ENCODE assay signal across 9 cellular contexts in the genomic region with DNA sequence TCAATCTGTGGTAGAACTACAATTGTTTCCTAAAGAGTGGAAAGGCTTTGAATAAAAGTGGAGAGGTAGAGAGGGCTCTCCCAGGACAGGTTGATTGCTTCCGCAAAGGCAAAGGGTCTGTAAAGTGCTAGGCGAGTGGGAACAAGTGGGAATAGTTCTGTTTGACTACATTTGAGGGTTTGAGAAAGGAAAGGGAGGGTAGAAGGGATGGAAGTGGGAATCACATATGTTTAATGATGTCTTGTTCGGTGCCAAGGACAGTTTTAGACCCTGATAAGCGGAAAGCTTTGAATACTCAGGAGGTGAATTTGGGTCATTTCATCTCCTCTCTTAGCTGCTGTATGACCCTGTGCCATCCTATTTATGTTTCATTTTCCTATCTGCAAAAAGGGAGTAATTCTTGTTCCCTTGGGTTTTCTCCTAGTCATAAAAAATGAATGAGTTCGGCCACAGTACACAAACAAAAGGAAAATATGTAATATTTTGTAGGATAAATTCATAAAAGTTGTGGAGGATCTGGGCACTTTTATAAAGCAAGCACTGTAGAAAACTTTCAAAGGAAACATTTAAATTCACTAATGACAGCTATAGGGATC. TPM values are rescaled to one million over a fixed set of nuclear protein-coding genes. Genes with fewer than 3 reads are reported as not detected.
DNase-seq lines count a peak whose midpoint lies in the region; ATAC-seq and TF ChIP-seq lines count a peak whose summit lies in the region.
"Had no signal": no experiment of that assay in that cellular context is flagged by ENCODE, and none has a peak within 500 bp of the region (broad histone marks: within the 10 kb centered on the region; RNA-seq: fewer than 3 reads in every experiment).

No MANE protein-coding gene starts in this region.

- H2AFZ ChIP-seq in IMR-90 (replicated peaks; ENCODE audit: low read length, poor library complexity): no peak overlapping the region

- H4K5ac ChIP-seq in IMR-90 (ENCODE audit: low read depth, low read length): peak overlapping the region; percentile 65

- peaks cover 40% of the 10 kb centered on the region for H3K4me1 Mint-ChIP-seq in nephron progenitor cell

- H3K18ac ChIP-seq in IMR-90 (ENCODE audit: low read depth, low read length): peak overlapping the region; percentile 17; the same call in 1 of the 2 replicates

- peaks cover 0 to 16% (median 6%) of the 10 kb centered on the region in 11 experiments; a peak in 10 of 22 replicates for H3K27me3 ChIP-seq in BLaER1 treated with 17β-estradiol and CSF1 and Interleukin-3, amounts not matched to agents 10 nM and 100 nM
- no peaks in the 10 kb centered on the region for H3K27me3 ChIP-seq in IMR-90 (ENCODE audit: control insufficient read depth, insufficient read depth, low read length)

- H3K9me1 ChIP-seq in IMR-90 (ENCODE audit: insufficient read depth, low read length): no peaks in the 10 kb centered on the region; the same call in 1 of the 2 replicates

- peaks cover 14% of the 10 kb centered on the region for H3K27me3 Mint-ChIP-seq in nephron progenitor cell (ENCODE audit: low read depth, poor library complexity)

- H3K9ac ChIP-seq in BLaER1 treated with 17β-estradiol and CSF1 and Interleukin-3, amounts not matched to agents 10 nM and 100 nM: peak overlapping the region in 10 of 11 experiments; percentile 86 to 95 (median 90); a peak in 13 of 22 replicates
- H3K9ac ChIP-seq in IMR-90 (ENCODE audit: low read depth, low read length): no peak overlapping the region

- H3K4ac ChIP-seq in IMR-90 (ENCODE audit: low read depth, low read length): peak overlapping the region; percentile 70; the same call in 1 of the 2 replicates

- peak overlapping the region in 9 of 11 experiments; percentile 85 to 95 (median 92); a peak in 16 of 22 replicates for H3K27ac ChIP-seq in BLaER1 treated with 17β-estradiol and CSF1 and Interleukin-3, amounts not matched to agents 10 nM and 100 nM
- peak overlapping the region; percentile 51; the same call in 1 of the 2 replicates for H3K27ac ChIP-seq in IMR-90 (ENCODE audit: insufficient read depth, low read length)
- peak overlapping the region; percentile 81 for H3K27ac ChIP-seq in caudate nucleus (ENCODE audit: low read depth, low read length)

- peaks cover 5 to 31% (median 21%) of the 10 kb centered on the region in 11 experiments; a peak in 21 of 22 replicates for H3K36me3 ChIP-seq in BLaER1 treated with 17β-estradiol and CSF1 and Interleukin-3, amounts not matched to agents 10 nM and 100 nM
- peaks cover 18% of the 10 kb centered on the region; the same call in 1 of the 2 replicates for H3K36me3 ChIP-seq in IMR-90 (ENCODE audit: control insufficient read depth, insufficient read depth, low read length)

- H2BK20ac ChIP-seq in IMR-90 (ENCODE audit: low read depth, low read length): peak overlapping the region; percentile 7

- H3K56ac ChIP-seq in IMR-90 (ENCODE audit: extremely low read depth, insufficient read depth, low read length): no peak overlapping the region

- BruUV-seq in IMR-90 (replicated peaks; lab: Mats Ljungman, UMichigan): no TSS peak

- peaks cover 11 to 37% (median 23%) of the 10 kb centered on the region in 10 experiments for H3K4me1 ChIP-seq in BLaER1 treated with 17β-estradiol and CSF1 and Interleukin-3, amounts not matched to agents 10 nM and 100 nM
- H3K4me1 ChIP-seq in IMR-90 (ENCODE audit: control insufficient read depth, insufficient read depth, low read length): peaks cover 5% of the 10 kb centered on the region

- peak overlapping the region; percentile 61 for H2BK120ac ChIP-seq in IMR-90 (ENCODE audit: low read depth, low read length)

- peak overlapping the region; percentile 10 for H2BK15ac ChIP-seq in IMR-90 (ENCODE audit: low read depth, low read length)

- H3K23ac ChIP-seq in IMR-90 (ENCODE audit: low read depth, low read length): peak overlapping the region; percentile 41; the same call in 1 of the 2 replicates

- H2AK9ac ChIP-seq in IMR-90 (replicated peaks; ENCODE audit: low read depth, low read length, poor library complexity): no peak overlapping the region

- TF ChIP-seq POLR2A in IMR-90 (IDR thresholded peaks at IDR 0.05; ENCODE audit: low read depth, low read length): no peak

- in situ Hi-C loops in IMR-90 (cut with MboI; ENCODE audit: low sequenced_read_pairs) (no loop called here), KBM-7 (cut with MboI; ENCODE audit: low pct_unique_long_range_greater_than_20kb, low sequenced_read_pairs) (no loop called here)

- DNase-seq in IMR-90 (no peak), caudate nucleus (lab: John Stamatoyannopoulos, UW) (no peak), nephron progenitor cell (no peak), DMS114 treated with DMSO at 0.1 percent for 48 hours (lab: John Stamatoyannopoulos, UW; ENCODE audit: unreplicated experiment) (no peak), KBM-7 (no peak)
- DNase-seq in stimulated activated CD4-positive, alpha-beta T cell treated with anti-CD3 and anti-CD28 coated beads, Interleukin-12 subunit alpha, Interleukin-12 subunit beta, amount 100 ng/mL, for 4 hours: no peak
- DNase-seq: GDM1 had no signal

- H3K4me2 ChIP-seq in BLaER1 treated with 17β-estradiol and CSF1 and Interleukin-3, amounts not matched to agents 10 nM and 100 nM: peak overlapping the region; percentile 88 to 96 (median 91); a peak in 21 of 22 replicates
- H3K4me2 ChIP-seq in IMR-90 (ENCODE audit: low read depth, low read length): no peak overlapping the region; the same call in 1 of the 2 replicates

- H3K9me3 ChIP-seq in BLaER1 treated with 17β-estradiol and CSF1 and Interleukin-3, amounts not matched to agents 10 nM and 100 nM (replicated peaks in 1 of 11): peaks cover 0 to 11% (median 0%) of the 10 kb centered on the region in 11 experiments; a peak in 3 of 22 replicates
- H3K9me3 ChIP-seq in IMR-90 (ENCODE audit: control insufficient read depth, insufficient read depth, low read length): no peaks in the 10 kb centered on the region

- H3K79me1 ChIP-seq in IMR-90 (ENCODE audit: low read depth in 1 of 2, low read length in 2 of 2): peaks cover 10 to 24% of the 10 kb centered on the region in 2 experiments

- H2AK5ac ChIP-seq in IMR-90 (ENCODE audit: low read depth, low read length): peak overlapping the region; percentile 1; the same call in 1 of the 2 replicates

- no peaks in the 10 kb centered on the region for H3K9me3 Mint-ChIP-seq in nephron progenitor cell

- no peak for TF ChIP-seq RAD21 in IMR-90 (IDR thresholded peaks at IDR 0.05; ENCODE audit: low read length)

- peak overlapping the region; percentile 61 to 81; a peak in 3 of 4 replicates for H4K8ac ChIP-seq in IMR-90 (ENCODE audit: low read depth in 2 of 2, low read length in 2 of 2)

- peak overlapping the region in 6 of 10 experiments; percentile 60 to 73 (median 68); a peak in 7 of 20 replicates for H3K4me3 ChIP-seq in BLaER1 treated with 17β-estradiol and CSF1 and Interleukin-3, amounts not matched to agents 10 nM and 100 nM
- no peak overlapping the region for H3K4me3 ChIP-seq in IMR-90 (ENCODE audit: insufficient read depth, low read depth, low read length)

- H4K20me1 ChIP-seq in BLaER1 treated with 17β-estradiol and CSF1 and Interleukin-3, amounts not matched to agents 10 nM and 100 nM: peaks cover 0 to 29% (median 18%) of the 10 kb centered on the region in 11 experiments; a peak in 14 of 22 replicates
- peaks cover 24% of the 10 kb centered on the region for H4K20me1 ChIP-seq in IMR-90 (ENCODE audit: insufficient read depth, low read length)

- POLR2A ChIA-PET in IMR-90 (lab: Charles Lee; ENCODE audit: unreplicated experiment): no interaction called here

- ATAC-seq in IMR-90 (ENCODE audit: low read depth) (no peak), GM18909 (IDR thresholded peaks at IDR 0.05; ENCODE audit: poor library complexity, unreplicated experiment) (no peak)

- dilution Hi-C loops in IMR-90 (cut with HindIII; ENCODE audit: low sequenced_read_pairs, unreplicated experiment): no loop called here

- CTCF ChIA-PET in IMR-90 (lab: Yijun Ruan, JAX): interaction anchor here (1.0 to 1.6 kb wide), 3 partner anchors 42 to 146 kb away, joined by 3 to 6 read pairs (median 4); no protein-coding TSS in a partner anchor

- peak overlapping the region; percentile 81 for H4K91ac ChIP-seq in IMR-90 (ENCODE audit: insufficient read depth, low read depth, low read length)

- peak overlapping the region; percentile 18 for H3K27ac Mint-ChIP-seq in nephron progenitor cell

- H3K4me3 Mint-ChIP-seq in nephron progenitor cell: peak overlapping the region; percentile 92

- 73% methylated on average over 2 of the region's 5 CpGs; no CpG with 5 or more reads in 1 of the 2 experiments for WGBS in IMR-90 (ENCODE audit: extremely low coverage in 2 of 2, insufficient read length in 1 of 2), 2 experiments

- intact Hi-C loops in IMR-90 (cut with micrococcal nuclease): no loop called here

- H2BK5ac ChIP-seq in IMR-90 (ENCODE audit: low read depth, low read length, poor library complexity, severe bottlenecking): peak overlapping the region; percentile 94

- H3K14ac ChIP-seq in IMR-90 (replicated peaks; ENCODE audit: low read depth, low read length): no peak overlapping the region; the same call in 1 of the 2 replicates

- peaks cover 4% of the 10 kb centered on the region for H3K36me3 Mint-ChIP-seq in nephron progenitor cell (ENCODE audit: low read depth)

- TF ChIP-seq CTCF in IMR-90 (conservative IDR thresholded peaks at IDR 0.05; ENCODE audit: low read depth, low read length) (no peak), nephron progenitor cell (IDR thresholded peaks at IDR 0.05) (no peak)

TF ChIP-seq in IMR-90, 13 proteins besides CTCF, POLR2A, EP300 and RAD21 (continues in another document):
- no peak for TF ChIP-seq MAZ (IDR thresholded peaks at IDR 0.05; ENCODE audit: borderline replicate concordance, low read depth, low read length)
- TF ChIP-seq NFE2L2 (IDR thresholded peaks at IDR 0.05; ENCODE audit: low read depth, low read length): no peak
- TF ChIP-seq SMC3 (IDR thresholded peaks at IDR 0.05; ENCODE audit: low read depth, low read length): no peak
- TF ChIP-seq RCOR1 (IDR thresholded peaks at IDR 0.05; ENCODE audit: insufficient replicate concordance, low read length): no peak
- TF ChIP-seq RFX5 (IDR thresholded peaks at IDR 0.05; ENCODE audit: low read depth, low read length): no peak
- TF ChIP-seq, protein P1, sequence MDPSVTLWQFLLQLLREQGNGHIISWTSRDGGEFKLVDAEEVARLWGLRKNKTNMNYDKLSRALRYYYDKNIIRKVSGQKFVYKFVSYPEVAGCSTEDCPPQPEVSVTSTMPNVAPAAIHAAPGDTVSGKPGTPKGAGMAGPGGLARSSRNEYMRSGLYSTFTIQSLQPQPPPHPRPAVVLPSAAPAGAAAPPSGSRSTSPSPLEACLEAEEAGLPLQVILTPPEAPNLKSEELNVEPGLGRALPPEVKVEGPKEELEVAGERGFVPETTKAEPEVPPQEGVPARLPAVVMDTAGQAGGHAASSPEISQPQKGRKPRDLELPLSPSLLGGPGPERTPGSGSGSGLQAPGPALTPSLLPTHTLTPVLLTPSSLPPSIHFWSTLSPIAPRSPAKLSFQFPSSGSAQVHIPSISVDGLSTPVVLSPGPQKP (IDR thresholded peaks at IDR 0.05; ENCODE audit: borderline replicate concordance, low read depth, low read length): no peak
- no peak for TF ChIP-seq FOS (IDR thresholded peaks at IDR 0.05; ENCODE audit: low read depth, low read length)

RNA-seq across cellular contexts. Expression of a gene that starts 1.7 kb away (rescaled TPM):
- total RNA-seq in IMR-90 (2012; rRNA removed): 6.1 and 7.2 TPM in 2 replicates
- 12.8 and 18.5 TPM in 2 replicates for polyA plus RNA-seq in IMR-90 (2012; rRNA removed)
- 12.2 and 21.8 TPM in 2 replicates for polyA plus RNA-seq in IMR-90 (2012; cell fraction: cytosol; rRNA removed)
- 50.1 and 73.1 TPM in 2 replicates for polyA plus RNA-seq in IMR-90 (2012; cell fraction: nucleus; rRNA removed; ENCODE audit: low replicate concordance)
